Comparison of ENCODE assay signal across 1 cellular context in genomic region chr9:2623046-2623865, GRCh38.
TF ChIP-seq lines count a peak whose summit lies in the region.

No MANE protein-coding gene starts in this region.

TF ChIP-seq in H1, 55 proteins besides CTCF, POLR2A, EP300 and RAD21 (continued from another document):
- TF ChIP-seq, protein P1, sequence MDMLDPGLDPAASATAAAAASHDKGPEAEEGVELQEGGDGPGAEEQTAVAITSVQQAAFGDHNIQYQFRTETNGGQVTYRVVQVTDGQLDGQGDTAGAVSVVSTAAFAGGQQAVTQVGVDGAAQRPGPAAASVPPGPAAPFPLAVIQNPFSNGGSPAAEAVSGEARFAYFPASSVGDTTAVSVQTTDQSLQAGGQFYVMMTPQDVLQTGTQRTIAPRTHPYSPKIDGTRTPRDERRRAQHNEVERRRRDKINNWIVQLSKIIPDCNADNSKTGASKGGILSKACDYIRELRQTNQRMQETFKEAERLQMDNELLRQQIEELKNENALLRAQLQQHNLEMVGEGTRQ (IDR thresholded peaks at IDR 0.05; ENCODE audit: low read length): peak; percentile 82
- peak; percentile 41; the same call in 1 of the 2 replicates for TF ChIP-seq TAF1 (IDR thresholded peaks at IDR 0.05; ENCODE audit: low read depth, low read length)
